ENCODE assay signal across 27 cellular contexts in the genomic region with DNA sequence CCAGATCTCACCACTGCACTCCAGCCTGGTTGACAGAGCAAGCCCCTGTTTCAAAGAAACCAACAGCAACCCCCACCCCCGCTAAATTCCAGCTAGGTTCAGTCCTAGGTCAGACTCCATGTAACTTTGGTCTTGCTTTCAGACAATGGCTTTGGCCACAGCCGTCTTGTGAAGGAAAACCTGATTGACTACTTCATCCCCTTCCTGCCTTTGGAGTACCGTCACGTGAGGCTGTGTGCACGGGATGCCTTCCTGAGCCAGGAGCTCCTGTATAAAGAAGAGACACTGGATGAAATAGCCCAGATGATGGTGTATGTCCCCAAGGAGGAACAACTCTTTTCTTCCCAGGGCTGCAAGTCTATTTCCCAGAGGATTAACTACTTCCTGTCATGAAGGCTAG. TPM values are rescaled to one million over a fixed set of nuclear protein-coding genes. Genes with fewer than 3 reads are reported as not detected.
DNase-seq lines count a peak whose midpoint lies in the region; ATAC-seq and TF ChIP-seq lines count a peak whose summit lies in the region.
"Had no signal": no experiment of that assay in that cellular context is flagged by ENCODE, and none has a peak within 500 bp of the region (broad histone marks: within the 10 kb centered on the region; RNA-seq: fewer than 3 reads in every experiment).

No MANE protein-coding gene starts in this region.

- DNase-seq in ELF-1 (ENCODE audit: low read depth, low spot score) (peak; percentile 28), dermis blood vessel endothelial cell (peak; percentile 75), trophoblast cell (peak; percentile 16 to 44), dedifferentiated amniotic fluid mesenchymal stem cell (ENCODE audit: extremely low spot score) (no peak), PC-9 (no peak), activated gamma-delta T cell treated with Interleukin-2 at 50 U/mL for 16 hours (no peak)
- DNase-seq: activated CD4-positive, alpha-beta T cell treated with anti-CD3 and anti-CD28 coated beads, Interleukin-2, amount 50 U/mL, for 4 hours; activated CD8-positive, alpha-beta memory T cell treated with anti-CD3 and anti-CD28 coated beads, Interleukin-2, amount 50 U/mL, for 4 hours; activated effector memory CD4-positive, alpha-beta T cell treated with Interleukin-2 at 50 U/mL for 16 hours; activated naive CD8-positive, alpha-beta T cell treated with anti-CD3 and anti-CD28 coated beads, Interleukin-2, amount 10 ng/mL, durations not matched to agents 7 days and 5 days; central memory CD4-positive, alpha-beta T cell; DMS 273 treated with DMSO at 0.1 percent for 48 hours; GDM1; heart right ventricle; IMR-90; MM.1S; NCI-H1417; NCI-H2081 treated with DMSO at 0.1 percent for 48 hours; NCI-H345; OCI-M1; Right ventricle myocardium superior had no signal

- ATAC-seq in esophagus mucosa = no peak
- ATAC-seq: heart right ventricle had no signal

- H3K36me3 ChIP-seq in trophoblast cell (ENCODE audit: control insufficient read depth in 1 of 2, insufficient read depth in 2 of 2, low read length in 2 of 2) (peaks cover 28 to 56% of the 10 kb centered on the region in 2 experiments), PC-9 (ENCODE audit: low read depth) (peaks cover 22% of the 10 kb centered on the region; the same call in 1 of the 2 replicates)

- H3K27ac ChIP-seq in 22Rv1 (peak overlapping the region; percentile 24; the same call in 1 of the 2 replicates), trophoblast cell (ENCODE audit: low read depth, low read length) (no peak overlapping the region), PC-9 (no peak overlapping the region)
- H3K27ac ChIP-seq: C4-2B, epithelial cell of prostate, parathyroid adenoma, vagina had no signal

- no peak overlapping the region for H3K4ac ChIP-seq in trophoblast cell (ENCODE audit: low read depth, low read length)

- no peak overlapping the region for H2AK5ac ChIP-seq in trophoblast cell (ENCODE audit: low read length)

- no peak overlapping the region for H2AFZ ChIP-seq in trophoblast cell (ENCODE audit: insufficient read depth, low read length, poor library complexity)
- no peak overlapping the region for H2AFZ ChIP-seq in PC-9
- H2AFZ ChIP-seq: parathyroid adenoma had no signal

- CTCF ChIA-PET in PC-9 (lab: Charles Lee) = interaction anchor here (0.6 kb wide), 2 partner anchors 26 to 753 kb away, joined by 4 to 6 read pairs; no protein-coding TSS in a partner anchor

- no peak overlapping the region for H2BK120ac ChIP-seq in trophoblast cell (ENCODE audit: insufficient read depth, low read length, poor library complexity)

- no peak overlapping the region for H4K91ac ChIP-seq in trophoblast cell (ENCODE audit: low read depth, low read length)

- H3F3A ChIP-seq in PC-9 (ENCODE audit: insufficient read depth, low read depth) = peaks cover 13% of the 10 kb centered on the region; the same call in 1 of the 2 replicates

- no CpG with 5 or more reads among the region's 5 CpGs for WGBS in trophoblast cell (ENCODE audit: extremely low coverage, insufficient coverage, insufficient read length)

- H3K27me3 ChIP-seq in trophoblast cell (ENCODE audit: insufficient read depth, low read length) = no peaks in the 10 kb centered on the region
- no peaks in the 10 kb centered on the region for H3K27me3 ChIP-seq in PC-9 (ENCODE audit: insufficient read depth, low read depth)
- H3K27me3 ChIP-seq: heart right ventricle, vagina had no signal

- H3K14ac ChIP-seq in trophoblast cell (ENCODE audit: low read length) = no peak overlapping the region

- H3K9me2 ChIP-seq in PC-9 (ENCODE audit: insufficient read depth) = no peaks in the 10 kb centered on the region

- H4K20me1 ChIP-seq in PC-9 (ENCODE audit: insufficient read depth) = no peaks in the 10 kb centered on the region

- POLR2A ChIA-PET in PC-9 (lab: Charles Lee; ENCODE audit: unreplicated experiment) = interaction anchor here (0.6 kb wide), 1 partner anchor 143 kb away, joined by 13 read pairs; no protein-coding TSS in a partner anchor

- TF ChIP-seq CTCF in 22Rv1 (IDR thresholded peaks at IDR 0.05) = no peak
- no peak for TF ChIP-seq CTCF in PC-9 (conservative IDR thresholded peaks at IDR 0.05)

- H3K79me1 ChIP-seq in trophoblast cell (ENCODE audit: low read length) = no peaks in the 10 kb centered on the region

- H3K4me3 ChIP-seq in trophoblast cell (ENCODE audit: low read depth, low read length) = no peak overlapping the region
- no peak overlapping the region for H3K4me3 ChIP-seq in PC-9
- H3K4me3 ChIP-seq: heart right ventricle, vagina had no signal

- H3K18ac ChIP-seq in trophoblast cell (ENCODE audit: low read length) = no peak overlapping the region

- no peak overlapping the region for H3K23ac ChIP-seq in trophoblast cell (ENCODE audit: low read length)

- no peak overlapping the region for H4K12ac ChIP-seq in trophoblast cell (ENCODE audit: low read depth, low read length)

- no peak overlapping the region for H4K8ac ChIP-seq in trophoblast cell (ENCODE audit: low read depth, low read length)

- H3K9me3 ChIP-seq in trophoblast cell (ENCODE audit: insufficient read depth, low read depth, low read length) = no peaks in the 10 kb centered on the region
- H3K9me3 ChIP-seq in PC-9 (ENCODE audit: insufficient read depth, low read depth) = no peaks in the 10 kb centered on the region
- H3K9me3 ChIP-seq: heart right ventricle, vagina had no signal

- H3K4me1 ChIP-seq in trophoblast cell (ENCODE audit: control insufficient read depth in 1 of 2, insufficient read depth in 2 of 2, low read length in 2 of 2) (peaks cover 13 to 14% of the 10 kb centered on the region in 2 experiments), PC-9 (replicated peaks; ENCODE audit: insufficient read depth) (0 out of 2 replicates have a peak, but pooled peaks cover 4% of the 10 kb centered on the region)
- H3K4me1 ChIP-seq: parathyroid adenoma had no signal

- H3K79me2 ChIP-seq in trophoblast cell (ENCODE audit: control insufficient read depth, insufficient read depth, low read length, poor library complexity) = no peaks in the 10 kb centered on the region
- H3K79me2 ChIP-seq in PC-9 (ENCODE audit: low read depth) = no peaks in the 10 kb centered on the region
- H3K79me2 ChIP-seq: parathyroid adenoma had no signal

- no peak overlapping the region for H2BK5ac ChIP-seq in trophoblast cell (ENCODE audit: low read depth, low read length, poor library complexity)

- H3K4me2 ChIP-seq in trophoblast cell (ENCODE audit: low read length) (no peak overlapping the region), PC-9 (no peak overlapping the region)

- no peak overlapping the region for H3K9ac ChIP-seq in trophoblast cell (ENCODE audit: low read length)
- H3K9ac ChIP-seq: parathyroid adenoma had no signal

- BruUV-seq in PC-9 (replicated peaks; lab: Mats Ljungman, UMichigan) = no TSS peak

- no peak overlapping the region for H2BK12ac ChIP-seq in trophoblast cell (ENCODE audit: low read length)

- intact Hi-C loops in PC-9 (cut with micrococcal nuclease; ENCODE audit: unreplicated experiment) = no loop called here

RNA-seq across cellular contexts. Expression of a gene that starts 13.0 kb away (rescaled TPM):
- total RNA-seq in dermis blood vessel endothelial cell (36.4 and 40.5 TPM in 2 replicates), esophagus mucosa (13.4 TPM), PC-9 (2021) (31.6 and 35.6 TPM in 2 replicates)
- 7.3 and 7.9 TPM in 2 replicates for polyA plus RNA-seq in trophoblast cell (2013)

Comparison
In these comparisons a context has a peak if more than half of its experiments do, and no peak if none do; other contexts are left out.
1. DNase-seq: peak in ELF-1 (single experiment), dermis blood vessel endothelial cell (single experiment) and trophoblast cell (2 of 2); none in dedifferentiated amniotic fluid mesenchymal stem cell (single experiment), PC-9 (0 of 2) and activated gamma-delta T cell treated with Interleukin-2 at 50 U/mL for 16 hours (single experiment).